Comparison of ENCODE assay signal across 9 cellular contexts in genomic region chr6:118551063-118551672, GRCh38. TPM values are rescaled to one million over a fixed set of nuclear protein-coding genes. Genes with fewer than 3 reads are reported as not detected.
DNase-seq lines count a peak whose midpoint lies in the region; ATAC-seq and TF ChIP-seq lines count a peak whose summit lies in the region.
"Had no signal": no experiment of that assay in that cellular context is flagged by ENCODE, and none has a peak within 500 bp of the region (broad histone marks: within the 10 kb centered on the region; RNA-seq: fewer than 3 reads in every experiment).

No MANE protein-coding gene starts in this region.

- H3K27ac Mint-ChIP-seq in CD4-positive, alpha-beta memory T cell = peak overlapping the region in 3 of 7 donors; percentile 52 to 74 (median 72)
- no peak overlapping the region for H3K27ac Mint-ChIP-seq in activated naive CD8-positive, alpha-beta T cell treated with anti-CD3 and anti-CD28 coated beads, Interleukin-2, amount 10 ng/mL, durations not matched to agents 7 days and 5 days
- H3K27ac Mint-ChIP-seq: T-helper 1 cell treated with Interleukin-12 subunit alpha and Interleukin-12 subunit beta and Interleukin-4 antibody, amounts not matched to agents 30 μg/mL and 1 μg/mL, for 36 hours had no signal

- TF ChIP-seq CTCF in left ventricle myocardium inferior (IDR thresholded peaks at IDR 0.05; ENCODE audit: borderline replicate concordance) = peak; percentile 66
- TF ChIP-seq CTCF in sigmoid colon (IDR thresholded peaks at IDR 0.05) = peak in 3 of 4 experiments; percentile 49 to 62 (median 56)

- TF ChIP-seq POLR2A in sigmoid colon (IDR thresholded peaks at IDR 0.05) = no peak

- no peaks in the 10 kb centered on the region for H3K27me3 ChIP-seq in CD4-positive, alpha-beta memory T cell (ENCODE audit: insufficient read depth, low read length)
- no peaks in the 10 kb centered on the region for H3K27me3 ChIP-seq in left ventricle myocardium inferior (ENCODE audit: low read depth)
- no peaks in the 10 kb centered on the region for H3K27me3 ChIP-seq in sigmoid colon

- peaks cover 20 to 39% (median 31%) of the 10 kb centered on the region in 4 donors for H3K4me1 Mint-ChIP-seq in CD4-positive, alpha-beta memory T cell
- H3K4me1 Mint-ChIP-seq in activated naive CD8-positive, alpha-beta T cell treated with anti-CD3 and anti-CD28 coated beads, Interleukin-2, amount 10 ng/mL, durations not matched to agents 7 days and 5 days = peaks cover 13% of the 10 kb centered on the region

- no peaks in the 10 kb centered on the region for H3K36me3 ChIP-seq in CD4-positive, alpha-beta memory T cell (ENCODE audit: insufficient read depth, low read length)
- H3K36me3 ChIP-seq in left ventricle myocardium inferior (peaks cover 54% of the 10 kb centered on the region), sigmoid colon (no peaks in the 10 kb centered on the region)

- TF ChIP-seq EP300 in sigmoid colon (IDR thresholded peaks at IDR 0.05) = no peak

- no peak overlapping the region for H3K27ac ChIP-seq in CD4-positive, alpha-beta memory T cell (ENCODE audit: low read depth, low read length)
- H3K27ac ChIP-seq in left ventricle myocardium inferior (replicated peaks) (peak overlapping the region; percentile 82), sigmoid colon (peak overlapping the region; percentile 58 to 84 (median 78))

- H3K4me1 ChIP-seq in CD4-positive, alpha-beta memory T cell (ENCODE audit: insufficient read depth, low read length) = peaks cover 23% of the 10 kb centered on the region
- peaks cover 54% of the 10 kb centered on the region for H3K4me1 ChIP-seq in left ventricle myocardium inferior
- peaks cover 0 to 55% (median 38%) of the 10 kb centered on the region in 4 donors for H3K4me1 ChIP-seq in sigmoid colon

- H3K4me3 ChIP-seq in CD4-positive, alpha-beta memory T cell (ENCODE audit: low read length in 2 of 2) = no peak overlapping the region
- H3K4me3 ChIP-seq in left ventricle myocardium inferior (peak overlapping the region; percentile 63), sigmoid colon (peak overlapping the region in 3 of 4 donors; percentile 42 to 59 (median 55))

- intact Hi-C loops in CD4-positive, alpha-beta memory T cell (cut with micrococcal nuclease) = loop anchor here (1.0 to 10.0 kb wide), 6 partner anchors 268 to 1206 kb away; partner anchors contain the start of genes GOPC and NUS1
- intact Hi-C loops in left ventricle myocardium inferior (cut with micrococcal nuclease) (loop anchor here (10.0 kb wide), 1 partner anchor 266 kb away; no protein-coding TSS in a partner anchor), sigmoid colon (cut with DNase I) (loop anchor here (2.0 to 10.0 kb wide), 3 partner anchors 44 to 266 kb away; partner anchors contain the start of gene CEP85L)

- H3K4me3 Mint-ChIP-seq in CD4-positive, alpha-beta memory T cell = peak overlapping the region in 1 of 8 donors; percentile 57
- no peak overlapping the region for H3K4me3 Mint-ChIP-seq in activated naive CD8-positive, alpha-beta T cell treated with anti-CD3 and anti-CD28 coated beads, Interleukin-2, amount 10 ng/mL, durations not matched to agents 7 days and 5 days
- H3K4me3 Mint-ChIP-seq: T-helper 1 cell treated with Interleukin-12 subunit alpha and Interleukin-12 subunit beta and Interleukin-4 antibody, amounts not matched to agents 30 μg/mL and 1 μg/mL, for 36 hours had no signal

- peak in 4 of 5 donors; percentile 30 to 54 (median 41) for DNase-seq in CD4-positive, alpha-beta memory T cell
- DNase-seq in NCI-H2171 treated with DMSO at 0.1 percent for 48 hours (lab: John Stamatoyannopoulos, UW) = peak; percentile 78
- no peak for DNase-seq in activated naive CD8-positive, alpha-beta T cell treated with anti-CD3 and anti-CD28 coated beads, Interleukin-2, amount 10 ng/mL, durations not matched to agents 7 days and 5 days
- no peak for DNase-seq in left ventricle myocardium inferior
- no peak for DNase-seq in sigmoid colon
- DNase-seq in activated CD4-positive, alpha-beta T cell treated with anti-CD3 and anti-CD28 coated beads, Interleukin-2, amount 50 U/mL, for 4 hours = no peak

- WGBS in sigmoid colon, 2 donors = 19 to 26% methylated on average over 2 of the region's 2 CpGs

- H3K9me3 ChIP-seq in CD4-positive, alpha-beta memory T cell (ENCODE audit: control insufficient read depth in 1 of 2, low read length in 2 of 2) = no peaks in the 10 kb centered on the region
- H3K9me3 ChIP-seq in left ventricle myocardium inferior (replicated peaks) (no peaks in the 10 kb centered on the region), sigmoid colon (no peaks in the 10 kb centered on the region)

- POLR2A ChIA-PET in CD4-positive, alpha-beta memory T cell (lab: Charles Lee; ENCODE audit: partially characterized antibody) = no interaction called here
- POLR2A ChIA-PET in activated naive CD8-positive, alpha-beta T cell treated with anti-CD3 and anti-CD28 coated beads, Interleukin-2, amount 10 ng/mL, durations not matched to agents 7 days and 5 days (lab: Charles Lee) = no interaction called here

- H3K9me3 Mint-ChIP-seq in CD4-positive, alpha-beta memory T cell = no peaks in the 10 kb centered on the region
- H3K9me3 Mint-ChIP-seq in activated naive CD8-positive, alpha-beta T cell treated with anti-CD3 and anti-CD28 coated beads, Interleukin-2, amount 10 ng/mL, durations not matched to agents 7 days and 5 days = no peaks in the 10 kb centered on the region
- H3K9me3 Mint-ChIP-seq: T-helper 1 cell treated with Interleukin-12 subunit alpha and Interleukin-12 subunit beta and Interleukin-4 antibody, amounts not matched to agents 30 μg/mL and 1 μg/mL, for 36 hours had no signal

- peak; percentile 88 for ATAC-seq in GM18858 (IDR thresholded peaks at IDR 0.05; ENCODE audit: unreplicated experiment)
- ATAC-seq in HG03060 (IDR thresholded peaks at IDR 0.05; ENCODE audit: low read depth, unreplicated experiment) = peak; percentile 65
- ATAC-seq in activated naive CD8-positive, alpha-beta T cell treated with anti-CD3 and anti-CD28 coated beads, Interleukin-2, amount 10 ng/mL, durations not matched to agents 7 days and 5 days (ENCODE audit: low read depth) = peak; percentile 77

- CTCF ChIA-PET in CD4-positive, alpha-beta memory T cell (lab: Charles Lee; ENCODE audit: partially characterized antibody) = interaction anchor here (0.7 to 1.7 kb wide), 10 partner anchors 8 to 575 kb away, joined by 3 to 5 read pairs (median 4); no protein-coding TSS in a partner anchor

- peaks cover 9 to 17% of the 10 kb centered on the region in 2 donors for H3K36me3 Mint-ChIP-seq in CD4-positive, alpha-beta memory T cell
- H3K36me3 Mint-ChIP-seq in activated naive CD8-positive, alpha-beta T cell treated with anti-CD3 and anti-CD28 coated beads, Interleukin-2, amount 10 ng/mL, durations not matched to agents 7 days and 5 days = peaks cover 18% of the 10 kb centered on the region

- no peaks in the 10 kb centered on the region for H3K27me3 Mint-ChIP-seq in CD4-positive, alpha-beta memory T cell
- no peaks in the 10 kb centered on the region for H3K27me3 Mint-ChIP-seq in activated naive CD8-positive, alpha-beta T cell treated with anti-CD3 and anti-CD28 coated beads, Interleukin-2, amount 10 ng/mL, durations not matched to agents 7 days and 5 days

RNA-seq across cellular contexts. Expression of gene PLN, which starts 3.1 kb away (rescaled TPM):
- total RNA-seq in CD4-positive, alpha-beta memory T cell = not detected
- under 1 TPM in 1 of 2 donors, not detected in 1; 0.09 TPM for polyA plus RNA-seq in CD4-positive, alpha-beta memory T cell
- total RNA-seq in activated naive CD8-positive, alpha-beta T cell treated with anti-CD3 and anti-CD28 coated beads, Interleukin-2, amount 10 ng/mL, durations not matched to agents 7 days and 5 days = not detected
- total RNA-seq in left ventricle myocardium inferior = 2,329 TPM
- 100 to 1,000 TPM; 294 to 454 (median 330) TPM for total RNA-seq in sigmoid colon
- polyA plus RNA-seq in sigmoid colon = 10 to 100 TPM in 1 of 3 donors, 1 to 10 TPM in 2; 2.3 to 14.6 (median 9.0) TPM

Comparison
In these comparisons a context has a peak if more than half of its experiments do, and no peak if none do; other contexts are left out.
1. DNase-seq: peak in CD4-positive, alpha-beta memory T cell (4 of 5) and NCI-H2171 treated with DMSO at 0.1 percent for 48 hours (single experiment); none in activated naive CD8-positive, alpha-beta T cell treated with anti-CD3 and anti-CD28 coated beads, Interleukin-2, amount 10 ng/mL, durations not matched to agents 7 days and 5 days (single experiment), left ventricle myocardium inferior (single experiment), sigmoid colon (single experiment) and activated CD4-positive, alpha-beta T cell treated with anti-CD3 and anti-CD28 coated beads, Interleukin-2, amount 50 U/mL, for 4 hours (0 of 2).
2. H3K4me3 ChIP-seq: peak in left ventricle myocardium inferior (single experiment) and sigmoid colon (3 of 4); none in CD4-positive, alpha-beta memory T cell (0 of 2).
3. RNA of gene PLN, which starts 3.1 kb away (total RNA-seq): 2,329 TPM in left ventricle myocardium inferior (single experiment) and 294 to 454 TPM in sigmoid colon; not detected in CD4-positive, alpha-beta memory T cell and not detected in activated naive CD8-positive, alpha-beta T cell treated with anti-CD3 and anti-CD28 coated beads, Interleukin-2, amount 10 ng/mL, durations not matched to agents 7 days and 5 days; every median in the first group is over 100 times any median in the second.
4. Peak in every context shown above with its lines, with median percentiles within 50 percentile points of each other: ATAC-seq.